In genomic region chr17:958712-959451, GRCh38 we compare ENCODE assay signal across 23 cellular contexts. TPM values are rescaled to one million over a fixed set of nuclear protein-coding genes. Genes with fewer than 3 reads are reported as not detected.
DNase-seq lines count a peak whose midpoint lies in the region; ATAC-seq and TF ChIP-seq lines count a peak whose summit lies in the region.
"Had no signal": no experiment of that assay in that cellular context is flagged by ENCODE, and none has a peak within 500 bp of the region (broad histone marks: within the 10 kb centered on the region; RNA-seq: fewer than 3 reads in every experiment).

No MANE protein-coding gene starts in this region.

- no peak overlapping the region for H2BK120ac ChIP-seq in mesendoderm (ENCODE audit: low read depth, low read length)

- no peak for ATAC-seq in GM18909 (IDR thresholded peaks at IDR 0.05; ENCODE audit: poor library complexity, unreplicated experiment)
- ATAC-seq: activated T-cell treated with anti-CD3 and anti-CD28 coated beads, Interleukin-2, amount 50 U/mL, for 72 hours; naive thymus-derived CD4-positive, alpha-beta T cell; pancreas had no signal

- TF ChIP-seq CTCF in HEK293 (tag by site-specific recombination; IDR thresholded peaks at IDR 0.05) (no peak), choroid plexus epithelial cell (conservative IDR thresholded peaks at IDR 0.05; ENCODE audit: low read depth, low read length) (no peak), PC-9 (conservative IDR thresholded peaks at IDR 0.05) (no peak), GM13977 (IDR thresholded peaks at IDR 0.05; ENCODE audit: extremely low read depth, insufficient read depth, missing control alignments) (no peak)

- POLR2A ChIA-PET in HEK293 (lab: Yijun Ruan, JAX): interaction anchor here (0.7 to 0.8 kb wide), 2 partner anchors 20 to 25 kb away, joined by 3 to 4 read pairs; no protein-coding TSS in a partner anchor
- POLR2A ChIA-PET in PC-9 (lab: Charles Lee; ENCODE audit: unreplicated experiment): interaction anchor here (0.7 kb wide), 1 partner anchor 177 kb away, joined by 4 read pairs; no protein-coding TSS in a partner anchor

- H3K4me1 ChIP-seq in HEK293 (ENCODE audit: control insufficient read depth, insufficient read depth, low read length) (peaks cover 12% of the 10 kb centered on the region), mesendoderm (ENCODE audit: control insufficient read depth, low read depth, low read length) (peaks cover 2% of the 10 kb centered on the region), stomach smooth muscle (ENCODE audit: control insufficient read depth, insufficient read depth, low read length) (peaks cover 41% of the 10 kb centered on the region), PC-9 (replicated peaks; ENCODE audit: insufficient read depth) (peaks cover 14% of the 10 kb centered on the region)
- H3K4me1 ChIP-seq: pancreas had no signal

- H3K36me3 ChIP-seq in HEK293 (ENCODE audit: control insufficient read depth in 2 of 2, insufficient read depth in 1 of 2, low read length in 2 of 2) (no peaks in the 10 kb centered on the region), mesendoderm (ENCODE audit: control insufficient read depth, insufficient read depth, low read length) (peaks cover 3% of the 10 kb centered on the region), stomach smooth muscle (ENCODE audit: control insufficient read depth in 2 of 2, insufficient read depth in 2 of 2, low read length in 2 of 2) (no peaks in the 10 kb centered on the region), PC-9 (ENCODE audit: low read depth) (no peaks in the 10 kb centered on the region)
- H3K36me3 ChIP-seq: pancreas, SJSA1 had no signal

- H3K4me3 ChIP-seq in HEK293 (ENCODE audit: low read depth, low read length) (no peak overlapping the region), choroid plexus epithelial cell (ENCODE audit: low read depth, low read length) (no peak overlapping the region), mesendoderm (ENCODE audit: low read length) (no peak overlapping the region), stomach smooth muscle (ENCODE audit: low read length in 2 of 2) (no peak overlapping the region), PC-9 (no peak overlapping the region)
- H3K4me3 ChIP-seq: pancreas, SJSA1 had no signal

- in situ Hi-C loops in GM13977 (cut with MboI; ENCODE audit: low pct_unique_long_range_greater_than_20kb, low sequenced_read_pairs, unreplicated experiment): no loop called here

- H3K9ac ChIP-seq in mesendoderm (ENCODE audit: low read length) (no peak overlapping the region), stomach smooth muscle (ENCODE audit: low read length in 2 of 2) (no peak overlapping the region)

- no peak overlapping the region for H3K4ac ChIP-seq in mesendoderm (ENCODE audit: low read depth, low read length)

- peaks cover 42% of the 10 kb centered on the region for H3F3A ChIP-seq in PC-9 (ENCODE audit: insufficient read depth, low read depth)

- H3K27ac ChIP-seq in HEK293 (ENCODE audit: extremely low read depth, low read depth, low read length) (no peak overlapping the region), mesendoderm (ENCODE audit: low read depth, low read length) (no peak overlapping the region), stomach smooth muscle (ENCODE audit: low read length) (peak overlapping the region; percentile 66), PC-9 (no peak overlapping the region)
- H3K27ac ChIP-seq: pancreas, SJSA1 had no signal

- peaks cover 13% of the 10 kb centered on the region for H3K79me1 ChIP-seq in mesendoderm (ENCODE audit: low read length)

- DNase-seq in choroid plexus epithelial cell (ENCODE audit: low read depth): peak; percentile 25
- DNase-seq in mesendoderm: no peak
- no peak for DNase-seq in PC-9
- no peak for DNase-seq in GM13977 (ENCODE audit: low spot score)
- DNase-seq: activated CD4-positive, alpha-beta T cell treated with anti-CD3 and anti-CD28 coated beads for 48 hours; activated naive CD4-positive, alpha-beta T cell treated with anti-CD3 and anti-CD28 coated beads for 36 hours; activated T-cell treated with anti-CD3 and anti-CD28 coated beads, Interleukin-2, amount 50 U/mL, for 72 hours; amniotic stem cell; CD4-positive, alpha-beta memory T cell; dermis blood vessel endothelial cell; immature natural killer cell; mammary epithelial cell; naive thymus-derived CD4-positive, alpha-beta T cell; NCI-H1092; NCI-H187 treated with DMSO at 0.1 percent for 48 hours; NCI-H2227 treated with DMSO at 0.1 percent for 48 hours; stimulated activated CD4-positive, alpha-beta T cell treated with anti-CD3 and anti-CD28 coated beads, Interleukin-1b, Interleukin-23, amount 100 ng/mL, for 48 hours; T-helper 1 cell had no signal

- H2BK5ac ChIP-seq in mesendoderm (ENCODE audit: low read length): no peak overlapping the region

- no peak overlapping the region for H4K5ac ChIP-seq in mesendoderm (ENCODE audit: low read length)

- no peak overlapping the region for H4K8ac ChIP-seq in mesendoderm (ENCODE audit: low read depth, low read length)

- no peak overlapping the region for H2AFZ ChIP-seq in PC-9

- CTCF ChIA-PET in HEK293 (lab: Yijun Ruan, JAX): interaction anchor here (0.7 to 1.4 kb wide), 3 partner anchors 22 to 80 kb away, joined by 3 to 5 read pairs (median 5); partner anchors contain the start of gene TIMM22
- CTCF ChIA-PET in PC-9 (lab: Charles Lee): interaction anchor here (0.7 kb wide), 1 partner anchor 15 kb away, joined by 5 read pairs; no protein-coding TSS in a partner anchor

- H3K9me3 ChIP-seq in HEK293 (ENCODE audit: control insufficient read depth, insufficient read depth, low read depth, low read length) (no peaks in the 10 kb centered on the region), stomach smooth muscle (ENCODE audit: control insufficient read depth in 2 of 2, low read length in 2 of 2) (no peaks in the 10 kb centered on the region), PC-9 (ENCODE audit: insufficient read depth, low read depth) (no peaks in the 10 kb centered on the region)
- H3K9me3 ChIP-seq: pancreas, SJSA1 had no signal

- BruUV-seq in PC-9 (replicated peaks; lab: Mats Ljungman, UMichigan): no TSS peak

- no peak overlapping the region for H3K18ac ChIP-seq in mesendoderm (ENCODE audit: low read length)

- no CpG with 5 or more reads among the region's 31 CpGs for WGBS in mesendoderm (ENCODE audit: extremely low coverage, insufficient coverage, low lambda C conversion rate)

- H3K79me2 ChIP-seq in mesendoderm (ENCODE audit: control insufficient read depth, insufficient read depth, low read length) (peaks cover 74% of the 10 kb centered on the region), PC-9 (ENCODE audit: low read depth) (peaks cover 4% of the 10 kb centered on the region; the same call in 1 of the 2 replicates)

- intact Hi-C loops in PC-9 (cut with micrococcal nuclease; ENCODE audit: unreplicated experiment): no loop called here

- no peaks in the 10 kb centered on the region for H3K9me2 ChIP-seq in PC-9 (ENCODE audit: insufficient read depth)

- 0 out of 2 replicates have a peak, but pooled peaks cover 16% of the 10 kb centered on the region for H4K20me1 ChIP-seq in PC-9 (ENCODE audit: insufficient read depth)

- peak overlapping the region; percentile 99 for H3K23ac ChIP-seq in mesendoderm (ENCODE audit: low read length)

- H3K4me2 ChIP-seq in mesendoderm (ENCODE audit: low read length): no peak overlapping the region
- no peak overlapping the region for H3K4me2 ChIP-seq in PC-9

- no peak overlapping the region for H2BK15ac ChIP-seq in mesendoderm (replicated peaks; ENCODE audit: low read depth)

- H3K56ac ChIP-seq in mesendoderm (ENCODE audit: low read length): peak overlapping the region; percentile 34

- no peaks in the 10 kb centered on the region for H3K27me3 ChIP-seq in mesendoderm (ENCODE audit: insufficient read depth, low read length, poor library complexity)
- no peaks in the 10 kb centered on the region for H3K27me3 ChIP-seq in stomach smooth muscle (ENCODE audit: control insufficient read depth in 1 of 2, insufficient read depth in 2 of 2, low read length in 2 of 2)
- no peaks in the 10 kb centered on the region for H3K27me3 ChIP-seq in PC-9 (ENCODE audit: insufficient read depth, low read depth)
- H3K27me3 ChIP-seq: pancreas, SJSA1 had no signal

- no peak overlapping the region for H2AK5ac ChIP-seq in mesendoderm (ENCODE audit: low read length)

TF ChIP-seq in HEK293, 187 proteins besides CTCF, POLR2A, EP300 and RAD21 (continues in another document):
- TF ChIP-seq PRDM10 (tag by site-specific recombination; IDR thresholded peaks at IDR 0.05) (no peak), GLIS2 (tag by site-specific recombination; IDR thresholded peaks at IDR 0.05) (peak; percentile 48; the same call in 1 of the 2 replicates), ZNF433 (tag by site-specific recombination; IDR thresholded peaks at IDR 0.05; ENCODE audit: low read depth) (no peak), GLIS1 (tag by site-specific recombination; IDR thresholded peaks at IDR 0.05) (peak; percentile 89), ZNF214 (tag by site-specific recombination; IDR thresholded peaks at IDR 0.05; ENCODE audit: borderline replicate concordance) (no peak), WT1 (tag by site-specific recombination; IDR thresholded peaks at IDR 0.05) (peak; percentile 41; the same call in 1 of the 2 replicates)

RNA-seq across cellular contexts. Expression of gene NXN, which starts 20.7 kb away (rescaled TPM):
- 125 TPM for polyA plus RNA-seq in mesendoderm (2013, experiment 1 of 2)
- 122 TPM for polyA plus RNA-seq in mesendoderm (2013, experiment 2 of 2)
- 59.8 and 60.1 TPM in 2 replicates for total RNA-seq in PC-9 (2021)

RNA-seq across cellular contexts. Expression of gene TIMM22, which starts 38.0 kb away (rescaled TPM):
- polyA plus RNA-seq in mesendoderm (2013, experiment 1 of 2): 16.4 TPM
- 16.9 TPM for polyA plus RNA-seq in mesendoderm (2013, experiment 2 of 2)
- 11.5 and 11.6 TPM in 2 replicates for total RNA-seq in PC-9 (2021)
